Comparison of ENCODE assay signal across 10 cellular contexts in genomic region chrX:53678667-53679066, GRCh38. TPM values are rescaled to one million over a fixed set of nuclear protein-coding genes. Genes with fewer than 3 reads are reported as not detected.
A peak's percentile ranks its signal among the peaks of the same experiment; 100 is the strongest.
DNase-seq lines count a peak whose midpoint lies in the region; ATAC-seq, FAIRE-seq and TF ChIP-seq lines count a peak whose summit lies in the region.
"Had no signal": no experiment of that assay in that cellular context is flagged by ENCODE, and none has a peak within 500 bp of the region (broad histone marks: within the 10 kb centered on the region; RNA-seq: fewer than 3 reads in every experiment).

No MANE protein-coding gene starts in this region.

- no TSS peak for BruUV-seq in K562 (replicated peaks; lab: Mats Ljungman, UMichigan)

- H3K36me3 ChIP-seq in K562 (ENCODE audit: control insufficient read depth, insufficient read depth, low read length): peaks cover 83% of the 10 kb centered on the region

- H3K27me3 ChIP-seq in K562 (ENCODE audit: control insufficient read depth in 2 of 2, insufficient read depth in 2 of 2, low read length in 2 of 2): no peaks in the 10 kb centered on the region

- H3K27me3 Mint-ChIP-seq in activated CD8-positive, alpha-beta T cell treated with anti-CD3 and anti-CD28 coated beads for 36 hours: no peaks in the 10 kb centered on the region
- no peaks in the 10 kb centered on the region for H3K27me3 Mint-ChIP-seq in activated CD8-positive, alpha-beta T cell treated with anti-CD3 and anti-CD28 coated beads, Interleukin-2, amount 10 ng/mL, durations not matched to agents 7 days and 5 days (ENCODE audit: low read depth)
- H3K27me3 Mint-ChIP-seq in progenitor cell of endocrine pancreas: no peaks in the 10 kb centered on the region

- H3K27ac Mint-ChIP-seq in activated CD8-positive, alpha-beta T cell treated with anti-CD3 and anti-CD28 coated beads for 36 hours: peak overlapping the region; percentile 59
- H3K27ac Mint-ChIP-seq in activated CD8-positive, alpha-beta T cell treated with anti-CD3 and anti-CD28 coated beads, Interleukin-2, amount 10 ng/mL, durations not matched to agents 7 days and 5 days: no peak overlapping the region
- no peak overlapping the region for H3K27ac Mint-ChIP-seq in progenitor cell of endocrine pancreas

- H3K4me2 ChIP-seq in K562 (ENCODE audit: insufficient read depth, low read length): no peak overlapping the region

- H3K9me1 ChIP-seq in K562 (ENCODE audit: control insufficient read depth, insufficient read depth, low read length): peaks cover 3% of the 10 kb centered on the region

- CTCF ChIA-PET in activated CD8-positive, alpha-beta T cell treated with anti-CD3 and anti-CD28 coated beads for 36 hours (lab: Charles Lee): interaction anchor here (0.7 to 0.8 kb wide), 2 partner anchors 17 to 153 kb away, joined by 3 to 4 read pairs; no protein-coding TSS in a partner anchor
- CTCF ChIA-PET in activated CD8-positive, alpha-beta T cell treated with anti-CD3 and anti-CD28 coated beads, Interleukin-2, amount 10 ng/mL, durations not matched to agents 7 days and 5 days (lab: Charles Lee): interaction anchor here (0.9 to 1.4 kb wide), 2 partner anchors 153 to 364 kb away, joined by 3 to 7 read pairs; no protein-coding TSS in a partner anchor
- CTCF ChIA-PET in K562 (lab: Yijun Ruan, JAX; ENCODE audit: low intra/inter-chr PET ratio): no interaction called here

- H3K9me3 Mint-ChIP-seq in activated CD8-positive, alpha-beta T cell treated with anti-CD3 and anti-CD28 coated beads for 36 hours: no peaks in the 10 kb centered on the region
- no peaks in the 10 kb centered on the region for H3K9me3 Mint-ChIP-seq in activated CD8-positive, alpha-beta T cell treated with anti-CD3 and anti-CD28 coated beads, Interleukin-2, amount 10 ng/mL, durations not matched to agents 7 days and 5 days (ENCODE audit: insufficient read depth)
- H3K9me3 Mint-ChIP-seq in progenitor cell of endocrine pancreas (ENCODE audit: low read depth): peaks cover 7% of the 10 kb centered on the region

- DNase-seq in activated CD8-positive, alpha-beta T cell treated with anti-CD3 and anti-CD28 coated beads for 36 hours: no peak
- no peak for DNase-seq in activated CD8-positive, alpha-beta T cell treated with anti-CD3 and anti-CD28 coated beads, Interleukin-2, amount 10 ng/mL, durations not matched to agents 7 days and 5 days
- DNase-seq in KBM-7: peak; percentile 40
- DNase-seq in K562 (ENCODE audit: extremely low read depth in 1 of 4, low spot score in 3 of 4): peak in 2 of 4 experiments; percentile 11 to 29
- DNase-seq in progenitor cell of endocrine pancreas (ENCODE audit: low spot score, unreplicated experiment): no peak
- DNase-seq in GM20000 (ENCODE audit: low spot score): no peak
- no peak for DNase-seq in stimulated activated CD4-positive, alpha-beta T cell treated with anti-CD3 and anti-CD28 coated beads, Interleukin-12 subunit alpha, Interleukin-12 subunit beta, amount 100 ng/mL, for 4 hours
- DNase-seq in HTR-8/SVneo (ENCODE audit: insufficient read length, low spot score): no peak
- DNase-seq: activated gamma-delta T cell treated with Interleukin-2 at 50 U/mL for 16 hours, NCI-H345 had no signal

- no peak overlapping the region for H3K4me3 ChIP-seq in K562

- H4K20me1 ChIP-seq in K562 (replicated peaks; ENCODE audit: control insufficient read depth, insufficient read depth, low read length): peaks cover 11% of the 10 kb centered on the region

- no peak for ATAC-seq in activated CD8-positive, alpha-beta T cell treated with anti-CD3 and anti-CD28 coated beads for 36 hours
- ATAC-seq in activated CD8-positive, alpha-beta T cell treated with anti-CD3 and anti-CD28 coated beads, Interleukin-2, amount 10 ng/mL, durations not matched to agents 7 days and 5 days: no peak
- no peak for ATAC-seq in K562

- in situ Hi-C loops in KBM-7 (cut with MboI; ENCODE audit: low pct_unique_long_range_greater_than_20kb, low sequenced_read_pairs) (no loop called here), K562 (cut with MboI) (no loop called here)

- TF ChIP-seq RAD21 in K562 (CRISPR knock-in tag; conservative IDR thresholded peaks at IDR 0.05 in 1 of 2, IDR thresholded peaks at IDR 0.05 in 1 of 2): peak in 1 of 2 experiments; percentile 25; a peak in 1 of 4 replicates

- H3K79me2 ChIP-seq in K562 (ENCODE audit: control insufficient read depth, insufficient read depth, low read length): peaks cover 99% of the 10 kb centered on the region

- H3K36me3 Mint-ChIP-seq in activated CD8-positive, alpha-beta T cell treated with anti-CD3 and anti-CD28 coated beads for 36 hours (ENCODE audit: low read depth): peaks cover 70% of the 10 kb centered on the region
- H3K36me3 Mint-ChIP-seq in activated CD8-positive, alpha-beta T cell treated with anti-CD3 and anti-CD28 coated beads, Interleukin-2, amount 10 ng/mL, durations not matched to agents 7 days and 5 days (ENCODE audit: low read depth): peaks cover 64% of the 10 kb centered on the region
- H3K36me3 Mint-ChIP-seq in progenitor cell of endocrine pancreas (ENCODE audit: insufficient read depth): peaks cover 10% of the 10 kb centered on the region

- H3K4me1 ChIP-seq in K562 (replicated peaks in 1 of 2; ENCODE audit: control insufficient read depth in 2 of 2, insufficient read depth in 2 of 2, low read length in 2 of 2): peaks cover 0 to 8% of the 10 kb centered on the region in 2 experiments; a peak in 3 of 5 replicates

- H3K9me3 ChIP-seq in K562 (replicated peaks; ENCODE audit: control insufficient read depth, insufficient read depth, low read depth, low read length): no peaks in the 10 kb centered on the region

- FAIRE-seq in K562 (lab: Jason Lieb, UNC) (peak; percentile 40), HTR-8/SVneo (lab: Jason Lieb, UNC) (no peak)

- no peak for TF ChIP-seq POLR2A in K562 (conservative IDR thresholded peaks at IDR 0.05)

- H3K4me1 Mint-ChIP-seq in activated CD8-positive, alpha-beta T cell treated with anti-CD3 and anti-CD28 coated beads for 36 hours (ENCODE audit: low read depth): peaks cover 59% of the 10 kb centered on the region
- H3K4me1 Mint-ChIP-seq in activated CD8-positive, alpha-beta T cell treated with anti-CD3 and anti-CD28 coated beads, Interleukin-2, amount 10 ng/mL, durations not matched to agents 7 days and 5 days (ENCODE audit: low read depth): peaks cover 37% of the 10 kb centered on the region
- peaks cover 10% of the 10 kb centered on the region for H3K4me1 Mint-ChIP-seq in progenitor cell of endocrine pancreas (ENCODE audit: low read depth)

- intact Hi-C loops in activated CD8-positive, alpha-beta T cell treated with anti-CD3 and anti-CD28 coated beads for 36 hours (cut with micrococcal nuclease): no loop called here
- intact Hi-C loops in K562 (cut with micrococcal nuclease): no loop called here

- no peak overlapping the region for H3K27ac ChIP-seq in K562 (ENCODE audit: extremely low read depth, low read depth, low read length)

- H2AFZ ChIP-seq in K562 (ENCODE audit: low read depth, low read length): no peak overlapping the region

- TF ChIP-seq CTCF in activated CD8-positive, alpha-beta T cell treated with anti-CD3 and anti-CD28 coated beads for 36 hours (IDR thresholded peaks at IDR 0.05): no peak
- peak in 2 of 3 experiments; percentile 3 to 32; a peak in 2 of 6 replicates for TF ChIP-seq CTCF in K562 (IDR thresholded peaks at IDR 0.05 in 2 of 3, conservative IDR thresholded peaks at IDR 0.05 in 1 of 3; ENCODE audit: insufficient read depth in 2 of 3, low read depth in 1 of 3, low read length in 3 of 3)
- peak; percentile 27 for TF ChIP-seq CTCF in progenitor cell of endocrine pancreas (IDR thresholded peaks at IDR 0.05; ENCODE audit: unreplicated experiment)
- no peak for TF ChIP-seq CTCF in GM20000 (IDR thresholded peaks at IDR 0.05; ENCODE audit: extremely low read depth, missing control alignments)

- no peak overlapping the region for H3K9ac ChIP-seq in K562 (ENCODE audit: insufficient read depth in 1 of 2, low read depth in 2 of 2, low read length in 2 of 2)

- POLR2A ChIA-PET in activated CD8-positive, alpha-beta T cell treated with anti-CD3 and anti-CD28 coated beads for 36 hours (lab: Charles Lee): interaction anchor here (1.1 kb wide), 1 partner anchor 15 kb away, joined by 3 read pairs; no protein-coding TSS in a partner anchor
- POLR2A ChIA-PET in activated CD8-positive, alpha-beta T cell treated with anti-CD3 and anti-CD28 coated beads, Interleukin-2, amount 10 ng/mL, durations not matched to agents 7 days and 5 days (lab: Charles Lee): interaction anchor here (2.1 kb wide), 1 partner anchor 36 kb away, joined by 6 read pairs; no protein-coding TSS in a partner anchor
- POLR2A ChIA-PET in K562 (lab: Yijun Ruan, JAX): interaction anchor here (1.0 kb wide), 1 partner anchor 9 kb away, joined by 5 read pairs; no protein-coding TSS in a partner anchor

- no peak for TF ChIP-seq EP300 in K562 (IDR thresholded peaks at IDR 0.05; ENCODE audit: low read length)

- H3K4me3 Mint-ChIP-seq in activated CD8-positive, alpha-beta T cell treated with anti-CD3 and anti-CD28 coated beads for 36 hours: no peak overlapping the region
- H3K4me3 Mint-ChIP-seq in activated CD8-positive, alpha-beta T cell treated with anti-CD3 and anti-CD28 coated beads, Interleukin-2, amount 10 ng/mL, durations not matched to agents 7 days and 5 days: no peak overlapping the region
- H3K4me3 Mint-ChIP-seq in progenitor cell of endocrine pancreas (ENCODE audit: low read depth): no peak overlapping the region

TF ChIP-seq in K562, 482 proteins besides CTCF, POLR2A, EP300 and RAD21 (continues in another document):
- no peak for TF ChIP-seq DNMT1 (IDR thresholded peaks at IDR 0.05)

RNA-seq across cellular contexts. Expression of gene HUWE1, which starts 7.9 kb away (rescaled TPM):
- 100 to 1,000 TPM; 376 to 384 TPM for total RNA-seq in activated CD8-positive, alpha-beta T cell treated with anti-CD3 and anti-CD28 coated beads for 36 hours
- total RNA-seq in activated CD8-positive, alpha-beta T cell treated with anti-CD3 and anti-CD28 coated beads, Interleukin-2, amount 10 ng/mL, durations not matched to agents 7 days and 5 days: 100 to 1,000 TPM; 223 to 231 TPM
- 349 and 493 TPM in 2 replicates for total RNA-seq in K562 (2011; cell fraction: chromatin; rRNA removed; ENCODE audit: low replicate concordance)
- total RNA-seq in K562 (2011; cell fraction: nucleolus; rRNA removed): 186 and 207 TPM in 2 replicates
- 242 and 280 TPM in 2 replicates for total RNA-seq in K562 (2011; cell fraction: nucleoplasm; rRNA removed)
- total RNA-seq in K562 (2014; rRNA removed) (65.1 and 72.3 TPM in 2 replicates), K562 (2014; rRNA removed; fragmentation: Illumina TruSeq; extraction: Trizol) (68.0 and 74.6 TPM in 2 replicates), K562 (2015; rRNA removed; fragmentation: Illumina TruSeq; extraction: Trizol) (60.8 and 66.7 TPM in 2 replicates), K562 (2021) (198 and 204 TPM in 2 replicates), progenitor cell of endocrine pancreas (280 and 298 TPM in 2 replicates)
- polyA plus RNA-seq in K562 (2011; rRNA removed) (73.9 and 86.3 TPM in 2 replicates), K562 (2014; fragmentation: Illumina TruSeq; extraction: Trizol) (93.4 and 104 TPM in 2 replicates), K562 (2014; fragmentation: Nextera tagmentation; extraction: Ambion mirVana) (10 to 100 TPM; 23.9 to 24.8 TPM), K562 (2014; rRNA removed) (59.1 and 61.8 TPM in 2 replicates)
- polyA plus RNA-seq in K562 (2011; cell fraction: cytosol; rRNA removed): 62.6 and 71.5 TPM in 2 replicates
- polyA plus RNA-seq in K562 (2011; cell fraction: nucleus; rRNA removed): 185 and 198 TPM in 2 replicates
- polyA plus RNA-seq in K562 (2012): 70.1 and 84.1 TPM in 2 replicates
- polyA minus RNA-seq in K562 (2011; rRNA and poly(A)+ RNA removed): 332 and 410 TPM in 2 replicates
- polyA minus RNA-seq in K562 (2011; cell fraction: cytosol; rRNA and poly(A)+ RNA removed): 177 and 245 TPM in 2 replicates
- 94.5 and 141 TPM in 2 replicates for polyA minus RNA-seq in K562 (2011; cell fraction: nucleus; rRNA and poly(A)+ RNA removed)

Comparison
In these comparisons a context has a peak if more than half of its experiments do, and no peak if none do; other contexts are left out.
1. CTCF ChIP-seq: peak in K562 (2 of 3) and progenitor cell of endocrine pancreas (single experiment); none in activated CD8-positive, alpha-beta T cell treated with anti-CD3 and anti-CD28 coated beads for 36 hours (single experiment) and GM20000 (single experiment).